10 cellular contexts compared by ENCODE assay signal in the genomic region with DNA sequence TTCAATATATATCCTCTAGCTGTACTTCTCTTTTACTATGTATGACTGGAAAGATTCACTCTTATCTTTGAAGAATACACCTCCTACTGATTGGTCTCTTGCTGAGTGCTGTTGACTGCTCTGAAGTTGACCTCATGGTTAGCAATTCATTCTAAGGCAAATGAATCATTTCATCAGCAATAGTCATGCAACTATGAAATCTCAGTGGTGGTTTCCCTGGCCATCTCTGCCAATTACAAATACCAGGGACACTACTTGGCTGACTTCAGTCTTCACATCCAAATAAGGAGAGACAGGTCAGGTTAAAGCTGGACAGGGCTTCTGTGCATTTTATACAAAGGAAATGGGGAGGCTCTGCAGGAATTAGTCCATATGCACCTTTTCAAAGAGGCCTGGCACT.
A peak's percentile ranks its signal among the peaks of the same experiment; 100 is the strongest.
DNase-seq lines count a peak whose midpoint lies in the region; ATAC-seq, FAIRE-seq and TF ChIP-seq lines count a peak whose summit lies in the region.
"Had no signal": no experiment of that assay in that cellular context is flagged by ENCODE, and none has a peak within 500 bp of the region (broad histone marks: within the 10 kb centered on the region; RNA-seq: fewer than 3 reads in every experiment).

No MANE protein-coding gene starts in this region.

- intact Hi-C loops in sciatic nerve (cut with DNase I) (no loop called here), kidney (cut with DNase I) (no loop called here)

- no peaks in the 10 kb centered on the region for H3K4me1 ChIP-seq in kidney (ENCODE audit: control insufficient read depth in 1 of 2, insufficient read depth in 1 of 2, low read depth in 1 of 2, low read length in 2 of 2)
- H3K4me1 ChIP-seq: SJCRH30 had no signal

- ATAC-seq in sciatic nerve, result peak; percentile 71

- DNase-seq in HCEC 1CT (peak; percentile 97), RPMI7951 (ENCODE audit: low read depth) (peak; percentile 97), fibroblast of gingiva (ENCODE audit: low read depth) (peak; percentile 84), sciatic nerve (ENCODE audit: low spot score) (no peak), kidney (no peak), NCI-H524 treated with DMSO at 0.1 percent for 48 hours (lab: John Stamatoyannopoulos, UW) (no peak), NCI-H69 (lab: John Stamatoyannopoulos, UW) (no peak), Kasumi-1 (lab: John Stamatoyannopoulos, UW) (no peak)
- DNase-seq: NCI-H187, SJCRH30 had no signal

- no peak overlapping the region for H3K27ac ChIP-seq in kidney (ENCODE audit: low read depth in 2 of 2, low read length in 2 of 2)
- H3K27ac ChIP-seq: SJCRH30 had no signal

- H3K36me3 ChIP-seq in kidney (ENCODE audit: control insufficient read depth in 1 of 2, insufficient read depth in 2 of 2, low read length in 2 of 2), result no peaks in the 10 kb centered on the region
- H3K36me3 ChIP-seq: SJCRH30 had no signal

- no peaks in the 10 kb centered on the region for H3K9me3 ChIP-seq in kidney (ENCODE audit: control insufficient read depth in 1 of 2, low read length in 2 of 2)
- H3K9me3 ChIP-seq: SJCRH30 had no signal

- no peak overlapping the region for H3K4me3 ChIP-seq in kidney (ENCODE audit: low read length in 2 of 2)
- H3K4me3 ChIP-seq: SJCRH30 had no signal

- no peak for FAIRE-seq in kidney (lab: Jason Lieb, UNC)

- no peak for TF ChIP-seq CTCF in kidney (IDR thresholded peaks at IDR 0.05; ENCODE audit: borderline replicate concordance, extremely low read depth, insufficient read depth)

- no peak overlapping the region for H3K9ac ChIP-seq in kidney (ENCODE audit: low read length in 2 of 2)

Comparison
In these comparisons a context has a peak if more than half of its experiments do, and no peak if none do; other contexts are left out.
1. DNase-seq: peak in HCEC 1CT (single experiment), RPMI7951 (single experiment) and fibroblast of gingiva (single experiment); none in sciatic nerve (single experiment), kidney (single experiment), NCI-H524 treated with DMSO at 0.1 percent for 48 hours (single experiment), NCI-H69 (single experiment) and Kasumi-1 (0 of 2).